In genomic region chr7:39670052-39670451, GRCh38 we compare ENCODE assay signal across 1 cellular context.
TF ChIP-seq lines count a peak whose summit lies in the region.

No MANE protein-coding gene starts in this region.

TF ChIP-seq in HepG2, 621 proteins besides CTCF, POLR2A, EP300 and RAD21 (continued from another document):
- TF ChIP-seq, protein P1, sequence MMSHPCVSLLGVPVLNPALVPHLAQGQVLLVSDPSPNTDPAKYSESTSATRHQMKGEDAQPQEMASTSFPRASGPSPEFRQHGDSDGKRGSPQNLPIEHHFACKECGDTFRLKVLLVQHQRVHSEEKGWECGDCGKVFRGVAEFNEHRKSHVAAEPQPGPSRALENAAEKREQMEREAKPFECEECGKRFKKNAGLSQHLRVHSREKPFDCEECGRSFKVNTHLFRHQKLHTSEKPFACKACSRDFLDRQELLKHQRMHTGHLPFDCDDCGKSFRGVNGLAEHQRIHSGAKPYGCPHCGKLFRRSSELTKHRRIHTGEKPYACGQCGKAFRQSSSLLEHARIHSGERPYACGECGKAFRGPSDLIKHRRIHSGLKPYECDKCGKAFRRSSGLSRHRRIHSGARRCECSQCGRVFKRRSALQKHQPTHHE (CRISPR knock-in tag; IDR thresholded peaks at IDR 0.05; ENCODE audit: borderline replicate concordance): no peak
- TF ChIP-seq ARHGAP35 (CRISPR knock-in tag; IDR thresholded peaks at IDR 0.05; ENCODE audit: borderline replicate concordance): no peak
- peak; percentile 10 for TF ChIP-seq TEAD3 (CRISPR knock-in tag; optimal IDR thresholded peaks at IDR 0.05; ENCODE audit: borderline replicate concordance)
- TF ChIP-seq RXRA (CRISPR knock-in tag; IDR thresholded peaks at IDR 0.05): no peak
- TF ChIP-seq CEBPB (IDR thresholded peaks at IDR 0.05; ENCODE audit: borderline replicate concordance, low read depth, low read length): peak; percentile 69; the same call in 1 of the 2 replicates
